In the genomic region with DNA sequence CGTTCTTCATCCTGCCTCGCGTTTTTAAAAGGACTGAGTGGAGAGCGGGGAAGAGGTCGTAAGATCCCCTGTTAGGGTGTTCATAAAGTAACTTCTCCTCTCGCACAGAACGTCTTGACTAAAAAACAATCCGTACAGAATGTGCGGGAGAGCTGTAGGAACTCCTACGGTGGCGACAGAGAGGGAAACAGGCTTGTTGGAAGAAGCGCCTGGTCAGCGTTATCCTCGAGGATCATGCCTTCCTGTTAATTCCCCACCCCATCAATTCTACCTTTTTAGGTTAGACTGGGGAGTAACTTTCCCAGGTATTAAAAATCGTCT, we compare ENCODE assay signal across 8 cellular contexts. TPM values are rescaled to one million over a fixed set of nuclear protein-coding genes. Genes with fewer than 3 reads are reported as not detected.
DNase-seq lines count a peak whose midpoint lies in the region; ATAC-seq and TF ChIP-seq lines count a peak whose summit lies in the region.

No MANE protein-coding gene starts in this region.

- peaks cover 14% of the 10 kb centered on the region for H3K27me3 Mint-ChIP-seq in activated CD4-positive, alpha-beta memory T cell treated with anti-CD3 and anti-CD28 coated beads for 36 hours

- H3K9ac ChIP-seq in DND-41 (ENCODE audit: low read depth, low read length) = peak overlapping the region; percentile 78

- POLR2A ChIA-PET in activated CD4-positive, alpha-beta memory T cell treated with anti-CD3 and anti-CD28 coated beads for 36 hours (lab: Charles Lee) = no interaction called here
- POLR2A ChIA-PET in GM10248 (lab: Yijun Ruan, JAX) = interaction anchor here (0.6 kb wide), 2 partner anchors 124 to 817 kb away, joined by 3 to 4 read pairs; no protein-coding TSS in a partner anchor

- H3K27ac ChIP-seq in DND-41 (ENCODE audit: low read length) (peak overlapping the region; percentile 73), HL-60 (replicated peaks) (peak overlapping the region; percentile 44), heart left ventricle (peak overlapping the region; percentile 84 to 99 (median 96))

- TF ChIP-seq CTCF in DND-41 (IDR thresholded peaks at IDR 0.05; ENCODE audit: borderline replicate concordance, extremely low read depth, low read length, poor library complexity, severe bottlenecking) (no peak), HL-60 (IDR thresholded peaks at IDR 0.05; ENCODE audit: insufficient read depth, low read length) (no peak), heart left ventricle (IDR thresholded peaks at IDR 0.05) (no peak), retinal pigment epithelial cell (conservative IDR thresholded peaks at IDR 0.05; ENCODE audit: low read depth, low read length) (peak; percentile 10), GM10248 (IDR thresholded peaks at IDR 0.05; ENCODE audit: control extremely low read depth, extremely low read depth, low read depth, missing control alignments) (no peak)

- H2AFZ ChIP-seq in DND-41 (ENCODE audit: low read depth, low read length) = peak overlapping the region; percentile 100

- H3K27me3 ChIP-seq in DND-41 (ENCODE audit: insufficient read depth, low read length, poor library complexity) (peaks cover 11% of the 10 kb centered on the region), HL-60 (ENCODE audit: insufficient read depth, poor library complexity, severe bottlenecking) (no peaks in the 10 kb centered on the region), heart left ventricle (no peaks in the 10 kb centered on the region)

- CTCF ChIA-PET in activated CD4-positive, alpha-beta memory T cell treated with anti-CD3 and anti-CD28 coated beads for 36 hours (lab: Charles Lee) = interaction anchor here (1.0 to 2.2 kb wide), 2 partner anchors 725 to 818 kb away, joined by 3 to 5 read pairs; no protein-coding TSS in a partner anchor
- CTCF ChIA-PET in GM10248 (lab: Yijun Ruan, JAX) = no interaction called here

- peak overlapping the region; percentile 53 to 89 for H3K4me3 ChIP-seq in DND-41 (ENCODE audit: low read depth in 1 of 2, low read length in 2 of 2)
- peak overlapping the region; percentile 90 for H3K4me3 ChIP-seq in HL-60 (replicated peaks; ENCODE audit: insufficient read depth, low read length)
- H3K4me3 ChIP-seq in heart left ventricle = peak overlapping the region; percentile 64 to 99 (median 84)
- H3K4me3 ChIP-seq in retinal pigment epithelial cell (ENCODE audit: low read length) = peak overlapping the region; percentile 82

- no peak for DNase-seq in DND-41
- DNase-seq in HL-60 (ENCODE audit: low read depth in 1 of 2, low spot score in 1 of 2) = peak in 1 of 2 experiments; percentile 35
- DNase-seq in activated CD4-positive, alpha-beta memory T cell treated with anti-CD3 and anti-CD28 coated beads for 36 hours = no peak
- no peak for DNase-seq in heart left ventricle
- DNase-seq in retinal pigment epithelial cell (ENCODE audit: low read depth) = no peak
- DNase-seq in cortex of kidney (lab: John Stamatoyannopoulos, UW) = no peak
- no peak for DNase-seq in GM10248 (ENCODE audit: extremely low spot score)

- peak overlapping the region; percentile 99 for H3K4me2 ChIP-seq in DND-41 (ENCODE audit: insufficient read depth, low read length)

- H4K20me1 ChIP-seq in DND-41 (ENCODE audit: insufficient read depth, low read length) = peaks cover 4% of the 10 kb centered on the region; the same call in 1 of the 2 replicates

- H3K9me3 ChIP-seq in DND-41 (ENCODE audit: insufficient read depth, low read length, severe bottlenecking) (no peaks in the 10 kb centered on the region), heart left ventricle (no peaks in the 10 kb centered on the region)

- peaks cover 36% of the 10 kb centered on the region for H3K4me1 Mint-ChIP-seq in activated CD4-positive, alpha-beta memory T cell treated with anti-CD3 and anti-CD28 coated beads for 36 hours (ENCODE audit: low read depth)

- H3K4me3 Mint-ChIP-seq in activated CD4-positive, alpha-beta memory T cell treated with anti-CD3 and anti-CD28 coated beads for 36 hours = peak overlapping the region; percentile 90

- H3K4me1 ChIP-seq in DND-41 (ENCODE audit: insufficient read depth, low read length) (peaks cover 39% of the 10 kb centered on the region), heart left ventricle (peaks cover 5 to 49% (median 27%) of the 10 kb centered on the region in 12 donors)

- peaks cover 4% of the 10 kb centered on the region for H3K9me3 Mint-ChIP-seq in activated CD4-positive, alpha-beta memory T cell treated with anti-CD3 and anti-CD28 coated beads for 36 hours

- intact Hi-C loops in activated CD4-positive, alpha-beta memory T cell treated with anti-CD3 and anti-CD28 coated beads for 36 hours (cut with micrococcal nuclease) = loop anchor here (1.0 to 5.0 kb wide), 8 partner anchors 70 to 1175 kb away; a partner anchor contains a TSS
- intact Hi-C loops in heart left ventricle (cut with DNase I) = no loop called here

- peak overlapping the region; percentile 88 for H3K27ac Mint-ChIP-seq in activated CD4-positive, alpha-beta memory T cell treated with anti-CD3 and anti-CD28 coated beads for 36 hours

- H3K79me2 ChIP-seq in DND-41 (ENCODE audit: insufficient read depth, low read length) = peaks cover 45% of the 10 kb centered on the region

- ATAC-seq in DND-41 (ENCODE audit: insufficient read depth, low read depth) (peak; percentile 10), GM19467 (IDR thresholded peaks at IDR 0.05; ENCODE audit: unreplicated experiment) (peak; percentile 1), heart left ventricle (peak; percentile 18 to 63 (median 46))

- 0 to 1% (median 0%) methylated on average over 15 of the region's 15 CpGs for WGBS in heart left ventricle, 4 donors

- no peak for TF ChIP-seq POLR2A in heart left ventricle (IDR thresholded peaks at IDR 0.05)

- H3K36me3 Mint-ChIP-seq in activated CD4-positive, alpha-beta memory T cell treated with anti-CD3 and anti-CD28 coated beads for 36 hours = peaks cover 4% of the 10 kb centered on the region

- H3K36me3 ChIP-seq in DND-41 (ENCODE audit: insufficient read depth, low read length) (peaks cover 5% of the 10 kb centered on the region), heart left ventricle (peaks cover 0 to 10% (median 8%) of the 10 kb centered on the region in 9 donors)

RNA-seq across cellular contexts. Expression of a gene that starts 0.4 kb away (rescaled TPM):
- 10 to 100 TPM; 34.2 to 36.8 TPM for total RNA-seq in activated CD4-positive, alpha-beta memory T cell treated with anti-CD3 and anti-CD28 coated beads for 36 hours
- 10 to 100 TPM; 15.3 to 42.9 (median 25.3) TPM for total RNA-seq in heart left ventricle
- polyA plus RNA-seq in heart left ventricle = 10 to 100 TPM in 1 of 2 donors, 1 to 10 TPM in 1; 9.3 to 14.6 TPM

RNA-seq across cellular contexts. Expression of a gene that starts 22.9 kb away (rescaled TPM):
- total RNA-seq in activated CD4-positive, alpha-beta memory T cell treated with anti-CD3 and anti-CD28 coated beads for 36 hours = 1 to 10 TPM; 4.3 to 4.8 TPM
- 1 to 10 TPM in 8 of 9 donors, under 1 TPM in 1; 0.81 to 6.7 (median 2.0) TPM for total RNA-seq in heart left ventricle
- 1 to 10 TPM in 1 of 2 donors, under 1 TPM in 1; 0.53 to 2.3 TPM for polyA plus RNA-seq in heart left ventricle

Comparison
In these comparisons a context has a peak if more than half of its experiments do, and no peak if none do; other contexts are left out.
1. H3K27ac ChIP-seq: peak in every context shown above with its lines; median percentile 96 in heart left ventricle; 73 in DND-41; 44 in HL-60.